Comparison of ENCODE assay signal across 1 cellular context in the genomic region with DNA sequence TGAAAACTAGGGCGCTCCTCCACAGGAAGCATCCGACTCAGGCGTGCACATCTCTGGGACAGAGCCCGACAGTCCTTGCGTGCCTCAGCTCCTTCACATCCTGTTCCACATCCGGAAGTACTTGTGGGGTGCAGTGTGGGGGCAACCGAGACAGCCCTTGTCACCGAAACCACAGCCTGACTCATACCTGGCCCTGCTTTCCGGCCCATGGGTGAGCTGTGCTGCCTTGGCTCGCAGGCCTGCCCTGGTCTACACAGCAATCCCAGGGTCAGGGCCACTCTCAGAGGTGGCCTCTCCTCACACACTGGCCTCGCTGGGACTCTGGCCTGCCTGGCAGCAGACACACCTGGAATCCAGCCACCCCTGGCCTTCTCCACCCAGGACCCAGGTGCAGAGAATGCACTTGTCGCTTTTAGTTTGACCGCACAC.
TF ChIP-seq lines count a peak whose summit lies in the region.

No MANE protein-coding gene starts in this region.

TF ChIP-seq in GM12878, 131 proteins besides CTCF, POLR2A, EP300 and RAD21 (continued from another document and continues in another):
- TF ChIP-seq, protein P1, sequence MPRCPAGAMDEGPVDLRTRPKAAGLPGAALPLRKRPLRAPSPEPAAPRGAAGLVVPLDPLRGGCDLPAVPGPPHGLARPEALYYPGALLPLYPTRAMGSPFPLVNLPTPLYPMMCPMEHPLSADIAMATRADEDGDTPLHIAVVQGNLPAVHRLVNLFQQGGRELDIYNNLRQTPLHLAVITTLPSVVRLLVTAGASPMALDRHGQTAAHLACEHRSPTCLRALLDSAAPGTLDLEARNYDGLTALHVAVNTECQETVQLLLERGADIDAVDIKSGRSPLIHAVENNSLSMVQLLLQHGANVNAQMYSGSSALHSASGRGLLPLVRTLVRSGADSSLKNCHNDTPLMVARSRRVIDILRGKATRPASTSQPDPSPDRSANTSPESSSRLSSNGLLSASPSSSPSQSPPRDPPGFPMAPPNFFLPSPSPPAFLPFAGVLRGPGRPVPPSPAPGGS (IDR thresholded peaks at IDR 0.05; ENCODE audit: borderline replicate concordance, insufficient read depth, low read depth, low read length, poor library complexity, severe bottlenecking), result peak; percentile 96
- peak; percentile 92 for TF ChIP-seq TCF12 (IDR thresholded peaks at IDR 0.05; ENCODE audit: low read depth, low read length)
- TF ChIP-seq BACH1 (IDR thresholded peaks at IDR 0.05; ENCODE audit: borderline replicate concordance), result peak; percentile 90
- peak; percentile 99 for TF ChIP-seq DPF2 (IDR thresholded peaks at IDR 0.05)
- TF ChIP-seq ZBED1 (IDR thresholded peaks at IDR 0.05; ENCODE audit: borderline replicate concordance), result peak; percentile 90; the same call in 1 of the 2 replicates
- peak; percentile 97; the same call in 1 of the 2 replicates for TF ChIP-seq RCOR1 (conservative IDR thresholded peaks at IDR 0.05; ENCODE audit: low read depth, low read length)
- peak; percentile 91 for TF ChIP-seq ZNF217 (IDR thresholded peaks at IDR 0.05)
- TF ChIP-seq, protein P2, sequence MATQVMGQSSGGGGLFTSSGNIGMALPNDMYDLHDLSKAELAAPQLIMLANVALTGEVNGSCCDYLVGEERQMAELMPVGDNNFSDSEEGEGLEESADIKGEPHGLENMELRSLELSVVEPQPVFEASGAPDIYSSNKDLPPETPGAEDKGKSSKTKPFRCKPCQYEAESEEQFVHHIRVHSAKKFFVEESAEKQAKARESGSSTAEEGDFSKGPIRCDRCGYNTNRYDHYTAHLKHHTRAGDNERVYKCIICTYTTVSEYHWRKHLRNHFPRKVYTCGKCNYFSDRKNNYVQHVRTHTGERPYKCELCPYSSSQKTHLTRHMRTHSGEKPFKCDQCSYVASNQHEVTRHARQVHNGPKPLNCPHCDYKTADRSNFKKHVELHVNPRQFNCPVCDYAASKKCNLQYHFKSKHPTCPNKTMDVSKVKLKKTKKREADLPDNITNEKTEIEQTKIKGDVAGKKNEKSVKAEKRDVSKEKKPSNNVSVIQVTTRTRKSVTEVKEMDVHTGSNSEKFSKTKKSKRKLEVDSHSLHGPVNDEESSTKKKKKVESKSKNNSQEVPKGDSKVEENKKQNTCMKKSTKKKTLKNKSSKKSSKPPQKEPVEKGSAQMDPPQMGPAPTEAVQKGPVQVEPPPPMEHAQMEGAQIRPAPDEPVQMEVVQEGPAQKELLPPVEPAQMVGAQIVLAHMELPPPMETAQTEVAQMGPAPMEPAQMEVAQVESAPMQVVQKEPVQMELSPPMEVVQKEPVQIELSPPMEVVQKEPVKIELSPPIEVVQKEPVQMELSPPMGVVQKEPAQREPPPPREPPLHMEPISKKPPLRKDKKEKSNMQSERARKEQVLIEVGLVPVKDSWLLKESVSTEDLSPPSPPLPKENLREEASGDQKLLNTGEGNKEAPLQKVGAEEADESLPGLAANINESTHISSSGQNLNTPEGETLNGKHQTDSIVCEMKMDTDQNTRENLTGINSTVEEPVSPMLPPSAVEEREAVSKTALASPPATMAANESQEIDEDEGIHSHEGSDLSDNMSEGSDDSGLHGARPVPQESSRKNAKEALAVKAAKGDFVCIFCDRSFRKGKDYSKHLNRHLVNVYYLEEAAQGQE (IDR thresholded peaks at IDR 0.05; ENCODE audit: low read depth, low read length), result peak; percentile 29; the same call in 1 of the 2 replicates
- TF ChIP-seq, protein P3, sequence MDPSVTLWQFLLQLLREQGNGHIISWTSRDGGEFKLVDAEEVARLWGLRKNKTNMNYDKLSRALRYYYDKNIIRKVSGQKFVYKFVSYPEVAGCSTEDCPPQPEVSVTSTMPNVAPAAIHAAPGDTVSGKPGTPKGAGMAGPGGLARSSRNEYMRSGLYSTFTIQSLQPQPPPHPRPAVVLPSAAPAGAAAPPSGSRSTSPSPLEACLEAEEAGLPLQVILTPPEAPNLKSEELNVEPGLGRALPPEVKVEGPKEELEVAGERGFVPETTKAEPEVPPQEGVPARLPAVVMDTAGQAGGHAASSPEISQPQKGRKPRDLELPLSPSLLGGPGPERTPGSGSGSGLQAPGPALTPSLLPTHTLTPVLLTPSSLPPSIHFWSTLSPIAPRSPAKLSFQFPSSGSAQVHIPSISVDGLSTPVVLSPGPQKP (IDR thresholded peaks at IDR 0.05; ENCODE audit: low read depth, low read length), result peak; percentile 96
- peak; percentile 85 for TF ChIP-seq ATF7 (IDR thresholded peaks at IDR 0.05; ENCODE audit: low read depth)
- TF ChIP-seq SREBF1 (IDR thresholded peaks at IDR 0.05; ENCODE audit: low read length), result no peak
- peak; percentile 99 for TF ChIP-seq RUNX3 (IDR thresholded peaks at IDR 0.05; ENCODE audit: low read length)
- TF ChIP-seq GATAD2B (conservative IDR thresholded peaks at IDR 0.05; ENCODE audit: low read depth), result peak; percentile 94
- TF ChIP-seq EZH2 (IDR thresholded peaks at IDR 0.05; ENCODE audit: borderline replicate concordance, control insufficient read depth, low read depth, low read length), result no peak
- no peak for TF ChIP-seq FOXK2 (IDR thresholded peaks at IDR 0.05)
- TF ChIP-seq, protein P4, sequence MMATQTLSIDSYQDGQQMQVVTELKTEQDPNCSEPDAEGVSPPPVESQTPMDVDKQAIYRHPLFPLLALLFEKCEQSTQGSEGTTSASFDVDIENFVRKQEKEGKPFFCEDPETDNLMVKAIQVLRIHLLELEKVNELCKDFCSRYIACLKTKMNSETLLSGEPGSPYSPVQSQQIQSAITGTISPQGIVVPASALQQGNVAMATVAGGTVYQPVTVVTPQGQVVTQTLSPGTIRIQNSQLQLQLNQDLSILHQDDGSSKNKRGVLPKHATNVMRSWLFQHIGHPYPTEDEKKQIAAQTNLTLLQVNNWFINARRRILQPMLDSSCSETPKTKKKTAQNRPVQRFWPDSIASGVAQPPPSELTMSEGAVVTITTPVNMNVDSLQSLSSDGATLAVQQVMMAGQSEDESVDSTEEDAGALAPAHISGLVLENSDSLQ (IDR thresholded peaks at IDR 0.05), result peak; percentile 28; the same call in 1 of the 2 replicates
- TF ChIP-seq, protein P5, sequence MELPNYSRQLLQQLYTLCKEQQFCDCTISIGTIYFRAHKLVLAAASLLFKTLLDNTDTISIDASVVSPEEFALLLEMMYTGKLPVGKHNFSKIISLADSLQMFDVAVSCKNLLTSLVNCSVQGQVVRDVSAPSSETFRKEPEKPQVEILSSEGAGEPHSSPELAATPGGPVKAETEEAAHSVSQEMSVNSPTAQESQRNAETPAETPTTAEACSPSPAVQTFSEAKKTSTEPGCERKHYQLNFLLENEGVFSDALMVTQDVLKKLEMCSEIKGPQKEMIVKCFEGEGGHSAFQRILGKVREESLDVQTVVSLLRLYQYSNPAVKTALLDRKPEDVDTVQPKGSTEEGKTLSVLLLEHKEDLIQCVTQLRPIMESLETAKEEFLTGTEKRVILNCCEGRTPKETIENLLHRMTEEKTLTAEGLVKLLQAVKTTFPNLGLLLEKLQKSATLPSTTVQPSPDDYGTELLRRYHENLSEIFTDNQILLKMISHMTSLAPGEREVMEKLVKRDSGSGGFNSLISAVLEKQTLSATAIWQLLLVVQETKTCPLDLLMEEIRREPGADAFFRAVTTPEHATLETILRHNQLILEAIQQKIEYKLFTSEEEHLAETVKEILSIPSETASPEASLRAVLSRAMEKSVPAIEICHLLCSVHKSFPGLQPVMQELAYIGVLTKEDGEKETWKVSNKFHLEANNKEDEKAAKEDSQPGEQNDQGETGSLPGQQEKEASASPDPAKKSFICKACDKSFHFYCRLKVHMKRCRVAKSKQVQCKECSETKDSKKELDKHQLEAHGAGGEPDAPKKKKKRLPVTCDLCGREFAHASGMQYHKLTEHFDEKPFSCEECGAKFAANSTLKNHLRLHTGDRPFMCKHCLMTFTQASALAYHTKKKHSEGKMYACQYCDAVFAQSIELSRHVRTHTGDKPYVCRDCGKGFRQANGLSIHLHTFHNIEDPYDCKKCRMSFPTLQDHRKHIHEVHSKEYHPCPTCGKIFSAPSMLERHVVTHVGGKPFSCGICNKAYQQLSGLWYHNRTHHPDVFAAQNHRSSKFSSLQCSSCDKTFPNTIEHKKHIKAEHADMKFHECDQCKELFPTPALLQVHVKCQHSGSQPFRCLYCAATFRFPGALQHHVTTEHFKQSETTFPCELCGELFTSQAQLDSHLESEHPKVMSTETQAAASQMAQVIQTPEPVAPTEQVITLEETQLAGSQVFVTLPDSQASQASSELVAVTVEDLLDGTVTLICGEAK (IDR thresholded peaks at IDR 0.05; ENCODE audit: borderline replicate concordance), result peak; percentile 84
- TF ChIP-seq JUND (IDR thresholded peaks at IDR 0.05; ENCODE audit: low read depth, low read length), result peak; percentile 95
- TF ChIP-seq SMAD1 (IDR thresholded peaks at IDR 0.05; ENCODE audit: low read depth, partially characterized antibody), result no peak
- TF ChIP-seq, protein P6, sequence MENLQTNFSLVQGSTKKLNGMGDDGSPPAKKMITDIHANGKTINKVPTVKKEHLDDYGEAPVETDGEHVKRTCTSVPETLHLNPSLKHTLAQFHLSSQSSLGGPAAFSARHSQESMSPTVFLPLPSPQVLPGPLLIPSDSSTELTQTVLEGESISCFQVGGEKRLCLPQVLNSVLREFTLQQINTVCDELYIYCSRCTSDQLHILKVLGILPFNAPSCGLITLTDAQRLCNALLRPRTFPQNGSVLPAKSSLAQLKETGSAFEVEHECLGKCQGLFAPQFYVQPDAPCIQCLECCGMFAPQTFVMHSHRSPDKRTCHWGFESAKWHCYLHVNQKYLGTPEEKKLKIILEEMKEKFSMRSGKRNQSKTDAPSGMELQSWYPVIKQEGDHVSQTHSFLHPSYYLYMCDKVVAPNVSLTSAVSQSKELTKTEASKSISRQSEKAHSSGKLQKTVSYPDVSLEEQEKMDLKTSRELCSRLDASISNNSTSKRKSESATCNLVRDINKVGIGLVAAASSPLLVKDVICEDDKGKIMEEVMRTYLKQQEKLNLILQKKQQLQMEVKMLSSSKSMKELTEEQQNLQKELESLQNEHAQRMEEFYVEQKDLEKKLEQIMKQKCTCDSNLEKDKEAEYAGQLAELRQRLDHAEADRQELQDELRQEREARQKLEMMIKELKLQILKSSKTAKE (IDR thresholded peaks at IDR 0.05; ENCODE audit: low read depth, poor library complexity, severe bottlenecking), result peak; percentile 94
- TF ChIP-seq YBX1 (IDR thresholded peaks at IDR 0.05), result no peak
- TF ChIP-seq HDAC2 (IDR thresholded peaks at IDR 0.05), result no peak
- TF ChIP-seq, protein P7, sequence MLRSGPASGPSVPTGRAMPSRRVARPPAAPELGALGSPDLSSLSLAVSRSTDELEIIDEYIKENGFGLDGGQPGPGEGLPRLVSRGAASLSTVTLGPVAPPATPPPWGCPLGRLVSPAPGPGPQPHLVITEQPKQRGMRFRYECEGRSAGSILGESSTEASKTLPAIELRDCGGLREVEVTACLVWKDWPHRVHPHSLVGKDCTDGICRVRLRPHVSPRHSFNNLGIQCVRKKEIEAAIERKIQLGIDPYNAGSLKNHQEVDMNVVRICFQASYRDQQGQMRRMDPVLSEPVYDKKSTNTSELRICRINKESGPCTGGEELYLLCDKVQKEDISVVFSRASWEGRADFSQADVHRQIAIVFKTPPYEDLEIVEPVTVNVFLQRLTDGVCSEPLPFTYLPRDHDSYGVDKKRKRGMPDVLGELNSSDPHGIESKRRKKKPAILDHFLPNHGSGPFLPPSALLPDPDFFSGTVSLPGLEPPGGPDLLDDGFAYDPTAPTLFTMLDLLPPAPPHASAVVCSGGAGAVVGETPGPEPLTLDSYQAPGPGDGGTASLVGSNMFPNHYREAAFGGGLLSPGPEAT (IDR thresholded peaks at IDR 0.05; ENCODE audit: low read depth), result peak; percentile 80
- TF ChIP-seq STAT1 (conservative IDR thresholded peaks at IDR 0.05), result no peak
- TF ChIP-seq TBL1XR1 (IDR thresholded peaks at IDR 0.05; ENCODE audit: low read depth, low read length), result peak; percentile 99
- TF ChIP-seq NRF1 (conservative IDR thresholded peaks at IDR 0.05; ENCODE audit: low read depth, low read length), result no peak
- peak; percentile 99 for TF ChIP-seq PAX5 (IDR thresholded peaks at IDR 0.05; ENCODE audit: borderline replicate concordance, low read depth, low read length)
- no peak for TF ChIP-seq RB1 (IDR thresholded peaks at IDR 0.05; ENCODE audit: borderline replicate concordance)
- peak; percentile 37 for TF ChIP-seq RELA (IDR thresholded peaks at IDR 0.05; ENCODE audit: borderline replicate concordance, partially characterized antibody)
- TF ChIP-seq, protein P8, sequence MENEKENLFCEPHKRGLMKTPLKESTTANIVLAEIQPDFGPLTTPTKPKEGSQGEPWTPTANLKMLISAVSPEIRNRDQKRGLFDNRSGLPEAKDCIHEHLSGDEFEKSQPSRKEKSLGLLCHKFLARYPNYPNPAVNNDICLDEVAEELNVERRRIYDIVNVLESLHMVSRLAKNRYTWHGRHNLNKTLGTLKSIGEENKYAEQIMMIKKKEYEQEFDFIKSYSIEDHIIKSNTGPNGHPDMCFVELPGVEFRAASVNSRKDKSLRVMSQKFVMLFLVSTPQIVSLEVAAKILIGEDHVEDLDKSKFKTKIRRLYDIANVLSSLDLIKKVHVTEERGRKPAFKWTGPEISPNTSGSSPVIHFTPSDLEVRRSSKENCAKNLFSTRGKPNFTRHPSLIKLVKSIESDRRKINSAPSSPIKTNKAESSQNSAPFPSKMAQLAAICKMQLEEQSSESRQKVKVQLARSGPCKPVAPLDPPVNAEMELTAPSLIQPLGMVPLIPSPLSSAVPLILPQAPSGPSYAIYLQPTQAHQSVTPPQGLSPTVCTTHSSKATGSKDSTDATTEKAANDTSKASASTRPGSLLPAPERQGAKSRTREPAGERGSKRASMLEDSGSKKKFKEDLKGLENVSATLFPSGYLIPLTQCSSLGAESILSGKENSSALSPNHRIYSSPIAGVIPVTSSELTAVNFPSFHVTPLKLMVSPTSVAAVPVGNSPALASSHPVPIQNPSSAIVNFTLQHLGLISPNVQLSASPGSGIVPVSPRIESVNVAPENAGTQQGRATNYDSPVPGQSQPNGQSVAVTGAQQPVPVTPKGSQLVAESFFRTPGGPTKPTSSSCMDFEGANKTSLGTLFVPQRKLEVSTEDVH (IDR thresholded peaks at IDR 0.05; ENCODE audit: low read depth, partially characterized antibody), result peak; percentile 45
- peak; percentile 79; the same call in 1 of the 2 replicates for TF ChIP-seq HDGF (IDR thresholded peaks at IDR 0.05)
- 0 out of 2 replicates have a peak, but pooled peaks have one; percentile 88 for TF ChIP-seq STAT3 (IDR thresholded peaks at IDR 0.05; ENCODE audit: low read depth, low read length)
- no peak for TF ChIP-seq WRNIP1 (IDR thresholded peaks at IDR 0.05; ENCODE audit: borderline replicate concordance, low read depth, low read length)
- no peak for TF ChIP-seq MYC (IDR thresholded peaks at IDR 0.05; ENCODE audit: insufficient read depth, insufficient read length, insufficient replicate concordance, low read length, severe bottlenecking)
- TF ChIP-seq ZNF274 (IDR thresholded peaks at IDR 0.05; ENCODE audit: insufficient read depth, insufficient read length), result no peak
- TF ChIP-seq BMI1 (IDR thresholded peaks at IDR 0.05; ENCODE audit: borderline replicate concordance), result peak; percentile 59; the same call in 1 of the 2 replicates
- TF ChIP-seq MEF2B (IDR thresholded peaks at IDR 0.05; ENCODE audit: partially characterized antibody, poor library complexity, severe bottlenecking), result peak; percentile 63
- peak; percentile 76 for TF ChIP-seq PML (IDR thresholded peaks at IDR 0.05; ENCODE audit: low read length)
